ENCODE assay signal across 9 cellular contexts in the genomic region with DNA sequence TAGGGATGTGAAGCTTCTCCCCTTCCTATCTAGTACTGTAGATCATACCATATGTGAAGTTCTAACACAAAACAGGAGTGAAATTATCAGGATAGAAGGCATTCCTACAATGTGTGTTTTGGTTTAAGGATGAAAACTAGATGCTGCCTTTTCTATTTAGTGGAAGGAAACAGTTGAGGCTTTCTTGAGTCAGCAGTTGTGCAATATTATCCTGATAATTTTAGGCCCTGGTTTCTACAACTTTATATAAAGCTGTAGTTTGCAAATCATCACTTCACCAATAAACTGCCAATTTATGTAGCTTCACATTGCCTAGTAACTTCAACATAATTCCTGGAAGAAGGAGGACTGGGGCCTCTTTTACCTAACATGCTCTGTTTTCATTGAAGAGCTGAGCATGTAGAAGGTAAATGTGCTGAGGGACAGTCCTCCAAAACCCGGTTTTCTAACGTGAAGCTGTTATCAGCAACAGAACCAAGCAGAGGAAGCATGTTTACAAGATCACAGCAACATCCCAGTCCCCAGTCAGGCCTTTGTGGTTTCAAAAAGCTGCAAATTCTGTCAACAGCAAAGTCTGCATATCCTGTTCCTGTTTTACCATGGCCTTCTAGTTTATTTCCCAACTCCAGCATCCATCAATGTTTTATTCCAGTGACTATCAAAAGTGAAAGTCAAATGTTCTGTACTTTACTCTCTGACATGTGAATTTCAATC.
A peak's percentile ranks its signal among the peaks of the same experiment; 100 is the strongest.
DNase-seq lines count a peak whose midpoint lies in the region; ATAC-seq, FAIRE-seq and TF ChIP-seq lines count a peak whose summit lies in the region.
"Had no signal": no experiment of that assay in that cellular context is flagged by ENCODE, and none has a peak within 500 bp of the region (broad histone marks: within the 10 kb centered on the region; RNA-seq: fewer than 3 reads in every experiment).

No MANE protein-coding gene starts in this region.

- no peak for FAIRE-seq in endothelial cell of umbilical vein (lab: Jason Lieb, UNC)
- FAIRE-seq: keratinocyte had no signal

- H2AK9ac ChIP-seq in IMR-90 (replicated peaks; ENCODE audit: low read depth, low read length, poor library complexity) = no peak overlapping the region

- no peak overlapping the region for H2AK5ac ChIP-seq in IMR-90 (ENCODE audit: low read depth, low read length)

- TF ChIP-seq RAD21 in IMR-90 (IDR thresholded peaks at IDR 0.05; ENCODE audit: low read length) = no peak

- no TSS peak for BruUV-seq in IMR-90 (replicated peaks; lab: Mats Ljungman, UMichigan)
- no TSS peak for BruUV-seq in endothelial cell of umbilical vein (replicated peaks; lab: Mats Ljungman, UMichigan)

- H3K4me2 ChIP-seq in IMR-90 (ENCODE audit: low read depth, low read length) = peak overlapping the region; percentile 69; the same call in 1 of the 2 replicates
- H3K4me2 ChIP-seq in endothelial cell of umbilical vein (ENCODE audit: insufficient read depth, low read length) = no peak overlapping the region

- H2BK20ac ChIP-seq in IMR-90 (ENCODE audit: low read depth, low read length) = no peak overlapping the region

- no peaks in the 10 kb centered on the region for H3K79me2 ChIP-seq in endothelial cell of umbilical vein (ENCODE audit: control insufficient read depth, insufficient read depth, low read length)

- intact Hi-C loops in IMR-90 (cut with micrococcal nuclease) = loop anchor here (5.0 kb wide), 1 partner anchor 89 kb away; no protein-coding TSS in a partner anchor
- intact Hi-C loops in endothelial cell of umbilical vein (cut with micrococcal nuclease) = no loop called here
- intact Hi-C loops in sciatic nerve (cut with DNase I) = no loop called here

- POLR2A ChIA-PET in IMR-90 (lab: Charles Lee; ENCODE audit: unreplicated experiment) = no interaction called here
- POLR2A ChIA-PET in endothelial cell of umbilical vein (lab: Charles Lee) = no interaction called here

- no peak overlapping the region for H3K27ac ChIP-seq in IMR-90 (ENCODE audit: insufficient read depth, low read length)
- H3K27ac ChIP-seq in endothelial cell of umbilical vein (ENCODE audit: insufficient read depth, low read depth, low read length) = no peak overlapping the region

- H3K27me3 ChIP-seq in IMR-90 (ENCODE audit: control insufficient read depth, insufficient read depth, low read length) (no peaks in the 10 kb centered on the region; the same call in 1 of the 2 replicates), endothelial cell of umbilical vein (ENCODE audit: control insufficient read depth in 2 of 2, insufficient read depth in 2 of 2, low read length in 2 of 2) (no peaks in the 10 kb centered on the region)

- CTCF ChIA-PET in IMR-90 (lab: Yijun Ruan, JAX) = interaction anchor here (0.5 kb wide), 1 partner anchor 24 kb away, joined by 3 read pairs; no protein-coding TSS in a partner anchor
- CTCF ChIA-PET in endothelial cell of umbilical vein (lab: Charles Lee) = interaction anchor here (0.8 kb wide), 1 partner anchor 18 kb away, joined by 3 read pairs; no protein-coding TSS in a partner anchor

- H4K91ac ChIP-seq in IMR-90 (ENCODE audit: insufficient read depth, low read depth, low read length) = no peak overlapping the region

- no peak overlapping the region for H2BK5ac ChIP-seq in IMR-90 (ENCODE audit: low read depth, low read length, poor library complexity, severe bottlenecking)

- H3K4me3 ChIP-seq in IMR-90 (ENCODE audit: insufficient read depth, low read depth, low read length) = no peak overlapping the region
- H3K4me3 ChIP-seq in endothelial cell of umbilical vein (replicated peaks in 1 of 3; ENCODE audit: insufficient read depth in 1 of 3, low read depth in 1 of 3, low read length in 3 of 3) = no peak overlapping the region

- no peak overlapping the region for H4K8ac ChIP-seq in IMR-90 (ENCODE audit: low read depth in 2 of 2, low read length in 2 of 2)

- peak; percentile 9 for DNase-seq in IMR-90
- peak; percentile 35 for DNase-seq in endothelial cell of umbilical vein (ENCODE audit: low read depth, low spot score)
- DNase-seq in sciatic nerve (ENCODE audit: low spot score) = no peak
- no peak for DNase-seq in NCI-H524 treated with DMSO at 0.1 percent for 48 hours (lab: John Stamatoyannopoulos, UW)
- DNase-seq in cerebellar cortex (ENCODE audit: low spot score) = no peak
- DNase-seq in islet precursor cell = no peak
- no peak for DNase-seq in activated CD4-positive, CD25-positive, alpha-beta regulatory T cell (lab: John Stamatoyannopoulos, UW)

- no peak overlapping the region for H2BK15ac ChIP-seq in IMR-90 (ENCODE audit: low read depth, low read length)

- H3K23ac ChIP-seq in IMR-90 (ENCODE audit: low read depth, low read length) = no peak overlapping the region

- TF ChIP-seq POLR2A in IMR-90 (IDR thresholded peaks at IDR 0.05; ENCODE audit: low read depth, low read length) (no peak), endothelial cell of umbilical vein (IDR thresholded peaks at IDR 0.05; ENCODE audit: low read depth, low read length) (no peak)

- no peak overlapping the region for H3K18ac ChIP-seq in IMR-90 (ENCODE audit: low read depth, low read length)

- ATAC-seq in GM21360 (IDR thresholded peaks at IDR 0.05; ENCODE audit: unreplicated experiment) (peak; percentile 42), IMR-90 (ENCODE audit: low read depth) (no peak), sciatic nerve (peak; percentile 80)

- H2AFZ ChIP-seq in IMR-90 (replicated peaks; ENCODE audit: low read length, poor library complexity) = peak overlapping the region; percentile 5
- peak overlapping the region; percentile 36 for H2AFZ ChIP-seq in endothelial cell of umbilical vein (ENCODE audit: low read depth, low read length)

- no peaks in the 10 kb centered on the region for H4K20me1 ChIP-seq in IMR-90 (ENCODE audit: insufficient read depth, low read length)
- no peaks in the 10 kb centered on the region for H4K20me1 ChIP-seq in endothelial cell of umbilical vein (replicated peaks; ENCODE audit: control insufficient read depth, extremely low read depth, insufficient read depth, low read length)

- no CpG with 5 or more reads among the region's 2 CpGs for WGBS in IMR-90 (ENCODE audit: extremely low coverage in 2 of 2, insufficient read length in 1 of 2), 2 experiments

- no peak overlapping the region for H4K5ac ChIP-seq in IMR-90 (ENCODE audit: low read depth, low read length)

- H3K4me1 ChIP-seq in IMR-90 (ENCODE audit: control insufficient read depth, insufficient read depth, low read length) (0 out of 2 replicates have a peak, but pooled peaks cover 2% of the 10 kb centered on the region), endothelial cell of umbilical vein (ENCODE audit: control insufficient read depth, extremely low read depth, insufficient read depth, low read length) (no peaks in the 10 kb centered on the region)

- H3K56ac ChIP-seq in IMR-90 (ENCODE audit: extremely low read depth, insufficient read depth, low read length) = no peak overlapping the region

- no peaks in the 10 kb centered on the region for H3K79me1 ChIP-seq in IMR-90 (ENCODE audit: low read depth in 1 of 2, low read length in 2 of 2)

- in situ Hi-C loops in IMR-90 (cut with MboI; ENCODE audit: low sequenced_read_pairs) = no loop called here

- H3K9me1 ChIP-seq in IMR-90 (ENCODE audit: insufficient read depth, low read length) = no peaks in the 10 kb centered on the region
- no peaks in the 10 kb centered on the region for H3K9me1 ChIP-seq in endothelial cell of umbilical vein (replicated peaks; ENCODE audit: control insufficient read depth, extremely low read depth, insufficient read depth, low read length)

- no peak overlapping the region for H2BK120ac ChIP-seq in IMR-90 (ENCODE audit: low read depth, low read length)

- dilution Hi-C loops in IMR-90 (cut with HindIII; ENCODE audit: low sequenced_read_pairs, unreplicated experiment) (no loop called here), endothelial cell of umbilical vein (cut with MboI; ENCODE audit: extremely low pct_ligation_motif_present, low sequenced_read_pairs) (no loop called here)

- H3K9ac ChIP-seq in IMR-90 (ENCODE audit: low read depth, low read length) (no peak overlapping the region), endothelial cell of umbilical vein (replicated peaks; ENCODE audit: extremely low read depth, insufficient read depth, low read length) (no peak overlapping the region)

- H3K36me3 ChIP-seq in IMR-90 (ENCODE audit: control insufficient read depth, insufficient read depth, low read length) = no peaks in the 10 kb centered on the region
- H3K36me3 ChIP-seq in endothelial cell of umbilical vein (ENCODE audit: control insufficient read depth in 2 of 2, extremely low read depth in 1 of 2, insufficient read depth in 2 of 2, low read length in 2 of 2) = no peaks in the 10 kb centered on the region

- H3K14ac ChIP-seq in IMR-90 (replicated peaks; ENCODE audit: low read depth, low read length) = no peak overlapping the region; the same call in 1 of the 2 replicates

- no peaks in the 10 kb centered on the region for H3K9me3 ChIP-seq in IMR-90 (ENCODE audit: control insufficient read depth, insufficient read depth, low read length)
- no peaks in the 10 kb centered on the region for H3K9me3 ChIP-seq in endothelial cell of umbilical vein (replicated peaks; ENCODE audit: control insufficient read depth, insufficient read depth, low read length)

- TF ChIP-seq CTCF in IMR-90 (conservative IDR thresholded peaks at IDR 0.05; ENCODE audit: low read depth, low read length) (no peak), endothelial cell of umbilical vein (IDR thresholded peaks at IDR 0.05; ENCODE audit: extremely low read depth in 1 of 2, insufficient read depth in 1 of 2, low read depth in 1 of 2, low read length in 2 of 2) (no peak)

- no peak overlapping the region for H3K4ac ChIP-seq in IMR-90 (ENCODE audit: low read depth, low read length)

TF ChIP-seq in IMR-90, 13 proteins besides CTCF, POLR2A, EP300 and RAD21 (continues in another document):
- no peak for TF ChIP-seq SMC3 (IDR thresholded peaks at IDR 0.05; ENCODE audit: low read depth, low read length)
- TF ChIP-seq CEBPB (IDR thresholded peaks at IDR 0.05; ENCODE audit: low read depth, low read length) = peak; percentile 67
- TF ChIP-seq CHD1 (IDR thresholded peaks at IDR 0.05; ENCODE audit: low read depth, low read length) = no peak
- no peak for TF ChIP-seq MAZ (IDR thresholded peaks at IDR 0.05; ENCODE audit: borderline replicate concordance, low read depth, low read length)

TF ChIP-seq in endothelial cell of umbilical vein, 7 proteins besides CTCF, POLR2A, EP300 and RAD21:
- TF ChIP-seq JUN (IDR thresholded peaks at IDR 0.05; ENCODE audit: borderline replicate concordance, insufficient read depth, insufficient read length, low read depth) = no peak
- no peak for TF ChIP-seq FOS (IDR thresholded peaks at IDR 0.05; ENCODE audit: borderline replicate concordance, insufficient read depth, low read length)
- TF ChIP-seq, protein P1, sequence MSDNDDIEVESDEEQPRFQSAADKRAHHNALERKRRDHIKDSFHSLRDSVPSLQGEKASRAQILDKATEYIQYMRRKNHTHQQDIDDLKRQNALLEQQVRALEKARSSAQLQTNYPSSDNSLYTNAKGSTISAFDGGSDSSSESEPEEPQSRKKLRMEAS (IDR thresholded peaks at IDR 0.05; ENCODE audit: insufficient read depth, insufficient read length) = no peak

Comparison
In these comparisons a context has a peak if more than half of its experiments do, and no peak if none do; other contexts are left out.
1. DNase-seq: peak in IMR-90 (single experiment) and endothelial cell of umbilical vein (single experiment); none in sciatic nerve (single experiment), NCI-H524 treated with DMSO at 0.1 percent for 48 hours (single experiment), cerebellar cortex (single experiment), islet precursor cell (single experiment) and activated CD4-positive, CD25-positive, alpha-beta regulatory T cell (0 of 4).